31 cellular contexts compared by ENCODE assay signal in the genomic region with DNA sequence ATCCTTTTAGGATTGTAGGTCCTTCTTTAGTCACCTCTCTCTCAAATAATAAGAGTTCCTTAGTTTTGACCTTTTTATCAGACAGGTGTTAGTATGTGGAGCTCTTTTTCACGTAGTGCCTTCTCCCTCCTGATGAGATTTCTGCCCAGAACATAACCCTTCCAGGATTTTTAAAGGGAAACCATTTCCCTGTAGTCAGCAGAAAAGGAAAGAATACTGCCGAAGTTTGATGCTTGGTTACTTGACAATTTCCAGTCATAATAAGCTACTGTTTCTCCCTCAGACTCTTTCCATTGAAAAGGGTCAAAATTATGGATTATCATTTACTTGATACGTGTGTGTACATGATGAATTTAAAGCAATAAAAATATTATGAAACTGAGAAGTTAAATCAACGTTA.
"Had no signal": no experiment of that assay in that cellular context is flagged by ENCODE, and none has a peak within 500 bp of the region (broad histone marks: within the 10 kb centered on the region; RNA-seq: fewer than 3 reads in every experiment).

No MANE protein-coding gene starts in this region.

- H3K4me3 Mint-ChIP-seq: mesothelial cell of epicardium; naive B cell; natural killer cell treated with Interleukin-12 subunit alpha and Interleukin-12 subunit beta and Interleukin-15 and Interleukin-18, amount 100 ng/mL, for 72 hours; neural progenitor cell; type B pancreatic cell had no signal

- H2AFZ ChIP-seq: hepatocyte, neural progenitor cell, parathyroid adenoma had no signal

- H3K4me1 Mint-ChIP-seq: mesothelial cell of epicardium, neural progenitor cell had no signal

- H3K4me2 ChIP-seq: hepatocyte, neural progenitor cell, smooth muscle cell had no signal

- H3K9me3 ChIP-seq: gastroesophageal sphincter, heart left ventricle, left lung, mucosa of descending colon, testis, tibial artery had no signal

- H3K9ac ChIP-seq: neural progenitor cell, parathyroid adenoma had no signal

- H3K79me2 ChIP-seq: hepatocyte, parathyroid adenoma had no signal

- H3K36me3 ChIP-seq: neural progenitor cell had no signal

- H3K4me1 ChIP-seq: foreskin keratinocyte, heart left ventricle, left lung, parathyroid adenoma, testis, tibial artery had no signal

- FAIRE-seq: colon, urothelium cell line had no signal

- DNase-seq: dorsolateral prefrontal cortex; effector CD4-positive, alpha-beta T cell; foreskin keratinocyte; heart left ventricle; left cardiac atrium; left lung; mesenchymal stem cell; mucosa of descending colon; stimulated activated CD4-positive, alpha-beta T cell treated with anti-CD3 and anti-CD28 coated beads, Interleukin-12 subunit alpha, Interleukin-12 subunit beta, amount 100 ng/mL, for 4 hours; stimulated activated CD4-positive, alpha-beta T cell treated with anti-CD3 and anti-CD28 coated beads, Interleukin-1b, Interleukin-23, amount 100 ng/mL, for 48 hours; stimulated activated CD4-positive, alpha-beta T cell treated with anti-CD3 and anti-CD28 coated beads, Interleukin-4, amount 100 ng/mL, for 1 hour; stimulated activated CD8-positive, alpha-beta memory T cell treated with anti-CD3 and anti-CD28 coated beads, Interleukin-4, amount 100 ng/mL, for 48 hours; stimulated activated naive CD8-positive, alpha-beta T cell treated with anti-CD3 and anti-CD28 coated beads, Interleukin-15, Interleukin-2, amounts not matched to agents 100 U/mL and 50 U/mL, for 24 hours; substantia nigra; testis; tibial artery had no signal

- H3K27ac Mint-ChIP-seq: mesothelial cell of epicardium; natural killer cell treated with Interleukin-12 subunit alpha and Interleukin-12 subunit beta and Interleukin-15 and Interleukin-18, amount 100 ng/mL, for 72 hours; neural progenitor cell; progenitor cell of endocrine pancreas; type B pancreatic cell had no signal

- H3K27me3 ChIP-seq: dorsolateral prefrontal cortex, foreskin keratinocyte, gastroesophageal sphincter, heart left ventricle, hepatocyte, left lung, neural progenitor cell, testis, tibial artery had no signal

- H3K27ac ChIP-seq: dorsolateral prefrontal cortex, epithelial cell of prostate, foreskin keratinocyte, gastroesophageal sphincter, heart left ventricle, hepatocyte, left lung, neural progenitor cell, parathyroid adenoma, testis, tibial artery had no signal

- H3K9me3 Mint-ChIP-seq: mesothelial cell of epicardium; natural killer cell treated with Interleukin-12 subunit alpha and Interleukin-12 subunit beta and Interleukin-15 and Interleukin-18, amount 100 ng/mL, for 72 hours; neural progenitor cell; type B pancreatic cell had no signal

- H3K27me3 Mint-ChIP-seq: naive B cell; natural killer cell treated with Interleukin-12 subunit alpha and Interleukin-12 subunit beta and Interleukin-15 and Interleukin-18, amount 100 ng/mL, for 72 hours; progenitor cell of endocrine pancreas; type B pancreatic cell had no signal

- ATAC-seq: esophagus mucosa; foreskin keratinocyte; gastroesophageal sphincter; heart left ventricle; left cardiac atrium; left lung; mucosa of descending colon; natural killer cell treated with Interleukin-12 subunit alpha and Interleukin-12 subunit beta and Interleukin-15 and Interleukin-18, amount 100 ng/mL, for 72 hours; sciatic nerve; stimulated activated naive CD8-positive, alpha-beta T cell treated with anti-CD3 and anti-CD28 coated beads, Interleukin-15, Interleukin-2, amounts not matched to agents 100 U/mL and 50 U/mL, for 24 hours had no signal

- H3K4me3 ChIP-seq: dorsolateral prefrontal cortex, gastroesophageal sphincter, heart left ventricle, hepatocyte, left lung, mucosa of descending colon, neural progenitor cell, smooth muscle cell, testis, tibial artery had no signal
